Comparison of ENCODE assay signal across 10 cellular contexts in genomic region chr7:130920122-130920521, GRCh38.
DNase-seq lines count a peak whose midpoint lies in the region; ATAC-seq and TF ChIP-seq lines count a peak whose summit lies in the region.
"Had no signal": no experiment of that assay in that cellular context is flagged by ENCODE, and none has a peak within 500 bp of the region (broad histone marks: within the 10 kb centered on the region; RNA-seq: fewer than 3 reads in every experiment).

No MANE protein-coding gene starts in this region.

- peak overlapping the region; percentile 54 for H3K4me3 Mint-ChIP-seq in activated naive CD8-positive, alpha-beta T cell

- H3K27ac ChIP-seq in right atrium auricular region: peak overlapping the region; percentile 83 to 88
- peak overlapping the region; percentile 88 for H3K27ac ChIP-seq in muscle layer of duodenum (ENCODE audit: low read length)
- peak overlapping the region; percentile 62 to 79 for H3K27ac ChIP-seq in uterus

- DNase-seq in right atrium auricular region (ENCODE audit: low spot score): no peak
- no peak for DNase-seq in cardiac septum (ENCODE audit: low spot score)
- no peak for DNase-seq in uterus
- DNase-seq in hippocampal formation (lab: John Stamatoyannopoulos, UW): no peak
- DNase-seq in DMS53 treated with DMSO at 0.1 percent for 48 hours (lab: John Stamatoyannopoulos, UW; ENCODE audit: unreplicated experiment): no peak
- DNase-seq: NCI-H2107, Peyer's patch had no signal

- H3K9me3 ChIP-seq in right atrium auricular region (no peaks in the 10 kb centered on the region), muscle layer of duodenum (ENCODE audit: control insufficient read depth in 1 of 2, low read length in 2 of 2) (no peaks in the 10 kb centered on the region), uterus (no peaks in the 10 kb centered on the region)
- H3K9me3 ChIP-seq: Peyer's patch had no signal

- TF ChIP-seq CTCF in right atrium auricular region (IDR thresholded peaks at IDR 0.05) (no peak), uterus (IDR thresholded peaks at IDR 0.05) (no peak)

- no peaks in the 10 kb centered on the region for H3K9me3 Mint-ChIP-seq in activated naive CD8-positive, alpha-beta T cell (ENCODE audit: low read depth)

- H3K4me1 Mint-ChIP-seq in activated naive CD8-positive, alpha-beta T cell (ENCODE audit: low read depth): peaks cover 84% of the 10 kb centered on the region

- H3K4me1 ChIP-seq in right atrium auricular region (peaks cover 0 to 93% of the 10 kb centered on the region in 2 donors), muscle layer of duodenum (ENCODE audit: control insufficient read depth in 1 of 2, insufficient read depth in 2 of 2, low read length in 2 of 2) (peaks cover 18 to 30% of the 10 kb centered on the region in 2 donors), uterus (peaks cover 6 to 16% of the 10 kb centered on the region in 2 donors)

- intact Hi-C loops in cardiac septum (cut with DNase I) (loop anchor here (5.0 kb wide), 1 partner anchor 42 kb away; no protein-coding TSS in a partner anchor), uterus (cut with DNase I; ENCODE audit: low total_unique reads) (no loop called here)

- H3K36me3 ChIP-seq in right atrium auricular region: no peaks in the 10 kb centered on the region
- H3K36me3 ChIP-seq in muscle layer of duodenum (ENCODE audit: control insufficient read depth in 1 of 2, insufficient read depth in 2 of 2, low read length in 2 of 2): peaks cover 0 to 13% of the 10 kb centered on the region in 2 donors
- no peaks in the 10 kb centered on the region for H3K36me3 ChIP-seq in uterus
- H3K36me3 ChIP-seq: Peyer's patch had no signal

- H3K27me3 ChIP-seq in right atrium auricular region: no peaks in the 10 kb centered on the region
- no peaks in the 10 kb centered on the region for H3K27me3 ChIP-seq in muscle layer of duodenum (ENCODE audit: low read depth, low read length)
- no peaks in the 10 kb centered on the region for H3K27me3 ChIP-seq in uterus
- H3K27me3 ChIP-seq: Peyer's patch had no signal

- H3K27me3 Mint-ChIP-seq in activated naive CD8-positive, alpha-beta T cell: no peaks in the 10 kb centered on the region

- H3K4me3 ChIP-seq in right atrium auricular region: no peak overlapping the region
- peak overlapping the region in 1 of 2 donors; percentile 31 for H3K4me3 ChIP-seq in muscle layer of duodenum (ENCODE audit: low read depth in 1 of 2, low read length in 2 of 2)
- H3K4me3 ChIP-seq in uterus: no peak overlapping the region
- H3K4me3 ChIP-seq: Peyer's patch had no signal

- peaks cover 35% of the 10 kb centered on the region for H3K36me3 Mint-ChIP-seq in activated naive CD8-positive, alpha-beta T cell

- ATAC-seq in GM18870 (IDR thresholded peaks at IDR 0.05; ENCODE audit: unreplicated experiment): no peak

- no peak for TF ChIP-seq POLR2A in uterus (IDR thresholded peaks at IDR 0.05)

- peak overlapping the region; percentile 87 for H3K27ac Mint-ChIP-seq in activated naive CD8-positive, alpha-beta T cell
